ENCODE assay signal across 16 cellular contexts in the genomic region with DNA sequence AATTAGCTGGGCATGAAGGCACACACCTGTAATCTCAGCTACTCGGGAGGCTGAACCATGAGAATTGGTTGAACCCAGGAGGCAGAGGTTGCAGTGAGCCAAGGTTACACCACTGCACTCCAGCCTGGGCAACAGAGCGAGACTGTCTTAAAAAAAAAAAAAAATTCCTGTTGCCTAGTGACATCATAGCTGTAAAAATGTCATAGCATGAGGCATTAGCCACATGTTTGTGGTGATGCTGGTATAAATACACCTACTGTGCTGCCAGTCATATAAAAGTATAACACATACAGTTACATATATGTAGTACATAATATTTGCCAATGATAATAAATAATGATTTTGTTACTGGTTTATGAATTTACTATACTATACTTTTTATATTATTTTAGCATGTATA. TPM values are rescaled to one million over a fixed set of nuclear protein-coding genes. Genes with fewer than 3 reads are reported as not detected.
DNase-seq lines count a peak whose midpoint lies in the region; ATAC-seq and TF ChIP-seq lines count a peak whose summit lies in the region.
"Had no signal": no experiment of that assay in that cellular context is flagged by ENCODE, and none has a peak within 500 bp of the region (broad histone marks: within the 10 kb centered on the region; RNA-seq: fewer than 3 reads in every experiment).

No MANE protein-coding gene starts in this region.

- no peak overlapping the region for H3K4me3 Mint-ChIP-seq in activated T-cell treated with anti-CD3 and anti-CD28 coated beads, Interleukin-2, amount 50 U/mL, for 72 hours
- H3K4me3 Mint-ChIP-seq in naive B cell = no peak overlapping the region
- H3K4me3 Mint-ChIP-seq in stimulated activated effector memory CD8-positive, alpha-beta T cell treated with anti-CD3 and anti-CD28 coated beads, Interleukin-12 subunit alpha, Interleukin-12 subunit beta, amount 100 ng/mL, for 72 hours = no peak overlapping the region
- H3K4me3 Mint-ChIP-seq: B cell; CD4-positive, alpha-beta T cell; IgD-negative memory B cell had no signal

- no peaks in the 10 kb centered on the region for H3K9me3 Mint-ChIP-seq in activated T-cell treated with anti-CD3 and anti-CD28 coated beads, Interleukin-2, amount 50 U/mL, for 72 hours
- H3K9me3 Mint-ChIP-seq in naive B cell = no peaks in the 10 kb centered on the region
- no peaks in the 10 kb centered on the region for H3K9me3 Mint-ChIP-seq in stimulated activated effector memory CD8-positive, alpha-beta T cell treated with anti-CD3 and anti-CD28 coated beads, Interleukin-12 subunit alpha, Interleukin-12 subunit beta, amount 100 ng/mL, for 72 hours
- H3K9me3 Mint-ChIP-seq: CD4-positive, alpha-beta T cell; IgD-negative memory B cell had no signal

- H3K4me1 Mint-ChIP-seq in activated T-cell treated with anti-CD3 and anti-CD28 coated beads, Interleukin-2, amount 50 U/mL, for 72 hours (ENCODE audit: low read depth) = peaks cover 7% of the 10 kb centered on the region
- no peaks in the 10 kb centered on the region for H3K4me1 Mint-ChIP-seq in naive B cell
- H3K4me1 Mint-ChIP-seq in stimulated activated effector memory CD8-positive, alpha-beta T cell treated with anti-CD3 and anti-CD28 coated beads, Interleukin-12 subunit alpha, Interleukin-12 subunit beta, amount 100 ng/mL, for 72 hours = peaks cover 20% of the 10 kb centered on the region
- H3K4me1 Mint-ChIP-seq: IgD-negative memory B cell had no signal

- ATAC-seq in activated T-cell treated with anti-CD3 and anti-CD28 coated beads, Interleukin-2, amount 50 U/mL, for 72 hours (replicated peaks in 1 of 2) = peak; percentile 31 to 44
- ATAC-seq in naive B cell (ENCODE audit: low read depth in 2 of 2) (peak; percentile 41 to 46), HG03439 (IDR thresholded peaks at IDR 0.05; ENCODE audit: unreplicated experiment) (no peak), HG02623 (IDR thresholded peaks at IDR 0.05; ENCODE audit: unreplicated experiment) (no peak)
- peak; percentile 82 for ATAC-seq in stimulated activated effector memory CD8-positive, alpha-beta T cell treated with anti-CD3 and anti-CD28 coated beads, Interleukin-12 subunit alpha, Interleukin-12 subunit beta, amount 100 ng/mL, for 72 hours

- H3K27me3 Mint-ChIP-seq in activated T-cell treated with anti-CD3 and anti-CD28 coated beads, Interleukin-2, amount 50 U/mL, for 72 hours (ENCODE audit: low read depth) = peaks cover 10% of the 10 kb centered on the region
- no peaks in the 10 kb centered on the region for H3K27me3 Mint-ChIP-seq in naive B cell
- H3K27me3 Mint-ChIP-seq: B cell; CD4-positive, alpha-beta T cell; IgD-negative memory B cell had no signal

- POLR2A ChIA-PET in HEK293T (lab: Yijun Ruan, JAX) = no interaction called here

- no peaks in the 10 kb centered on the region for H3K36me3 Mint-ChIP-seq in activated T-cell treated with anti-CD3 and anti-CD28 coated beads, Interleukin-2, amount 50 U/mL, for 72 hours (ENCODE audit: insufficient read depth in 2 of 2)
- no peaks in the 10 kb centered on the region for H3K36me3 Mint-ChIP-seq in naive B cell
- H3K36me3 Mint-ChIP-seq in stimulated activated effector memory CD8-positive, alpha-beta T cell treated with anti-CD3 and anti-CD28 coated beads, Interleukin-12 subunit alpha, Interleukin-12 subunit beta, amount 100 ng/mL, for 72 hours = no peaks in the 10 kb centered on the region
- H3K36me3 Mint-ChIP-seq: IgD-negative memory B cell had no signal

- CTCF ChIA-PET in HEK293T (lab: Yijun Ruan, JAX) = no interaction called here

- no peak overlapping the region for H3K27ac Mint-ChIP-seq in activated T-cell treated with anti-CD3 and anti-CD28 coated beads, Interleukin-2, amount 50 U/mL, for 72 hours
- H3K27ac Mint-ChIP-seq in naive B cell = no peak overlapping the region
- no peak overlapping the region for H3K27ac Mint-ChIP-seq in stimulated activated effector memory CD8-positive, alpha-beta T cell treated with anti-CD3 and anti-CD28 coated beads, Interleukin-12 subunit alpha, Interleukin-12 subunit beta, amount 100 ng/mL, for 72 hours
- H3K27ac Mint-ChIP-seq: B cell; CD4-positive, alpha-beta T cell; IgD-negative memory B cell had no signal

- DNase-seq in activated T-cell treated with anti-CD3 and anti-CD28 coated beads, Interleukin-2, amount 50 U/mL, for 72 hours = no peak
- DNase-seq in activated T-cell treated with anti-CD3 and anti-CD28 coated beads, Interleukin-2, amount 50 U/mL, for 1 hour = no peak
- DNase-seq in HEK293T (ENCODE audit: extremely low spot score) (no peak), naive B cell (no peak), NCI-H2107 treated with DMSO at 0.1 percent for 48 hours (lab: John Stamatoyannopoulos, UW; ENCODE audit: unreplicated experiment) (no peak)
- DNase-seq in stimulated activated effector memory CD8-positive, alpha-beta T cell treated with anti-CD3 and anti-CD28 coated beads, Interleukin-12 subunit alpha, Interleukin-12 subunit beta, amount 100 ng/mL, for 72 hours (ENCODE audit: low spot score in 2 of 2) = no peak
- DNase-seq: C1 segment of cervical spinal cord; CD4-positive, alpha-beta T cell; DMS153; DMS79 treated with DMSO at 0.1 percent for 48 hours; EL; HCEC 1CT had no signal

TF ChIP-seq in HEK293T, 16 proteins besides CTCF, POLR2A, EP300 and RAD21:
- no peak for TF ChIP-seq LEF1 (IDR thresholded peaks at IDR 0.05; ENCODE audit: borderline replicate concordance)
- TF ChIP-seq, protein P1, sequence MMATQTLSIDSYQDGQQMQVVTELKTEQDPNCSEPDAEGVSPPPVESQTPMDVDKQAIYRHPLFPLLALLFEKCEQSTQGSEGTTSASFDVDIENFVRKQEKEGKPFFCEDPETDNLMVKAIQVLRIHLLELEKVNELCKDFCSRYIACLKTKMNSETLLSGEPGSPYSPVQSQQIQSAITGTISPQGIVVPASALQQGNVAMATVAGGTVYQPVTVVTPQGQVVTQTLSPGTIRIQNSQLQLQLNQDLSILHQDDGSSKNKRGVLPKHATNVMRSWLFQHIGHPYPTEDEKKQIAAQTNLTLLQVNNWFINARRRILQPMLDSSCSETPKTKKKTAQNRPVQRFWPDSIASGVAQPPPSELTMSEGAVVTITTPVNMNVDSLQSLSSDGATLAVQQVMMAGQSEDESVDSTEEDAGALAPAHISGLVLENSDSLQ (IDR thresholded peaks at IDR 0.05) = peak; percentile 31; the same call in 1 of the 2 replicates

RNA-seq across cellular contexts. Expression of a gene that starts 22.2 kb away (rescaled TPM):
- 10 to 100 TPM; 15.7 to 22.3 TPM for total RNA-seq in activated T-cell treated with anti-CD3 and anti-CD28 coated beads, Interleukin-2, amount 50 U/mL, for 72 hours
- 1 to 10 TPM in 4 of 6 donors, under 1 TPM in 2; 0.29 to 5.3 (median 1.3) TPM for polyA plus RNA-seq in naive B cell (ENCODE audit: low read depth in 6 of 6)

RNA-seq across cellular contexts. Expression of a gene that starts 50.2 kb away (rescaled TPM):
- 10 to 100 TPM; 25.8 to 30.0 TPM for total RNA-seq in activated T-cell treated with anti-CD3 and anti-CD28 coated beads, Interleukin-2, amount 50 U/mL, for 72 hours
- 10 to 100 TPM; 15.5 to 21.9 (median 17.5) TPM for polyA plus RNA-seq in naive B cell (ENCODE audit: low read depth in 6 of 6)

Comparison
In these comparisons a context has a peak if more than half of its experiments do, and no peak if none do; other contexts are left out.
1. ATAC-seq: peak in activated T-cell treated with anti-CD3 and anti-CD28 coated beads, Interleukin-2, amount 50 U/mL, for 72 hours (2 of 2), naive B cell (2 of 2) and stimulated activated effector memory CD8-positive, alpha-beta T cell treated with anti-CD3 and anti-CD28 coated beads, Interleukin-12 subunit alpha, Interleukin-12 subunit beta, amount 100 ng/mL, for 72 hours (single experiment); none in HG03439 (single experiment) and HG02623 (single experiment).